ENCODE assay signal across 8 cellular contexts in the genomic region with DNA sequence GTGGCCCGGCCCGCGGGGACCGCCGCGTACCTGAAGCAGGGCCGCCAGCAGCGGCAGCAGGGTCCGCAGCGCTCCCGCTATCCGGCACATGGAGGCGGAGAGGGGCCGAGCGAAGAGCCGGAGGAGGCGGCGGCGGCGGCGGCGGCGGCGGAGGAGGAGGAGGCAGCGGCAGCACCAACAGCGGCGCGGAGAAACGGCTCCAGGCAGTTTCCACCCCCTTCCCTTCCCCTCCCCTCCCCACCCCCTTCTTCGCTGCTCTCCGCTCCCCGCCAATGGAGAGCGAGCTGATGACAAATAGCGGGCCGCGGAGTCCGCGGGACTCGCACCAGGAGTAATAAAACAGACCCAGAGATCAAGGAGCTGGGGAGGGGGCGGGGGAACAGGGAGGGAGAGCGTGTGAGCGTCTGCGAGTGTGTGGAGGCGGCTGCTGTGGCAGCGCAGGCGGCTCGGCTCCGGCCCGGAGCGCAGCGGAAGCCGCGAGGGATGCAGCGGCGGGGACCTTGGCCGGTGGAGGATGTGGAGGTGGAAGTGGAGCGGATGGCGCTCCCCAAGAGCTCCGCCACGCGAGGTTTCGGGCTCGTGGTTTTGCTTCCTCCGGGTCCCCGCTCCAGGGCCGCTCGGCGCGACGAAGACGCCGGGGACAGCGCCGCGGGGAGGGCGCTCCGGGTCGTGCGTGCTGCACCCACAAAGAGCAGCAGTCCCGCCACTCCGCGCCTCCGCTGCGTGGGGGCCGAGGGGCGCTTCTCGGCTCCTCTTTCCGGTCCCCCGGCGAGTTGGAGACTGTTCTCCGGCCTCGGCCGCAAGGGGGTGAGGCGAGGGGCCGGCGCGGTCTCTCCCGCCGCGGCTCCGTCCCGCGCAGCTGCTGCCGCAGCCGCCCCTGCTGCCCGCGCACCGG. TPM values are rescaled to one million over a fixed set of nuclear protein-coding genes. Genes with fewer than 3 reads are reported as not detected.
DNase-seq lines count a peak whose midpoint lies in the region; ATAC-seq and TF ChIP-seq lines count a peak whose summit lies in the region.

TSS of gene CDH2 (minus strand) at position 198 of the 895 bp plus-strand sequence. CDS start at position 90, 108 bp downstream.

- H4K91ac ChIP-seq in neuronal stem cell (ENCODE audit: low read depth, low read length, poor library complexity), result peak within 1 kb of the TSS; percentile 38

- no peak; the same call in 1 of the 2 replicates for TF ChIP-seq CTCF in AG09319 (IDR thresholded peaks at IDR 0.05; ENCODE audit: low read depth, low read length)
- TF ChIP-seq CTCF in GM20000 (IDR thresholded peaks at IDR 0.05; ENCODE audit: extremely low read depth, missing control alignments), result no peak

- peak within 1 kb of the TSS; percentile 100 for H2BK5ac ChIP-seq in neuronal stem cell (ENCODE audit: low read length)

- no CpG with 5 or more reads among the region's 108 CpGs for whole genome bisulfite sequencing in neuronal stem cell (ENCODE audit: extremely low coverage in 2 of 2, insufficient read length in 2 of 2, insufficient replicate concordance in 1 of 2), 2 donors

- H3K18ac ChIP-seq in neuronal stem cell (ENCODE audit: low read length), result peak within 1 kb of the TSS; percentile 100

- H3K9me3 ChIP-seq in neuronal stem cell (replicated peaks in 1 of 2; ENCODE audit: control insufficient read depth in 2 of 2, insufficient read depth in 1 of 2, low read depth in 1 of 2, low read length in 2 of 2), result no peaks in the 10 kb centered on the region

- H3K27ac ChIP-seq in neuronal stem cell (replicated peaks; ENCODE audit: low read length), result peak within 1 kb of the TSS; percentile 99

- H3K4me1 ChIP-seq in neuronal stem cell (ENCODE audit: control insufficient read depth in 2 of 2, insufficient read depth in 1 of 2, low read depth in 1 of 2, low read length in 2 of 2), result peaks cover 1 to 15% of the 10 kb centered on the region in 2 donors

- H3K4me3 ChIP-seq in neuronal stem cell (ENCODE audit: low read length in 2 of 2), result peak within 1 kb of the TSS; percentile 62 to 95

- H3K4ac ChIP-seq in neuronal stem cell (ENCODE audit: low read length), result peak within 1 kb of the TSS; percentile 99

- peak within 1 kb of the TSS; percentile 92 for H2AFZ ChIP-seq in neuronal stem cell (ENCODE audit: low read length)

- H4K8ac ChIP-seq in neuronal stem cell (ENCODE audit: low read depth, low read length), result no peak within 1 kb of the TSS

- peak within 1 kb of the TSS; percentile 99 for H2AK5ac ChIP-seq in neuronal stem cell (ENCODE audit: low read depth, low read length)

- peak within 1 kb of the TSS; percentile 83 for H3K4me2 ChIP-seq in neuronal stem cell (ENCODE audit: insufficient read depth, low read length, poor library complexity, severe bottlenecking)

- DNase-seq in AG09319 (ENCODE audit: extremely low read depth, low read depth) (peak; percentile 56), GM20000 (ENCODE audit: low spot score) (peak; percentile 68), NCI-H2171 (lab: John Stamatoyannopoulos, UW) (peak; percentile 85), activated gamma-delta T cell treated with Interleukin-2 at 50 U/mL for 16 hours (peak; percentile 8), glomerular endothelial cell (ENCODE audit: extremely low read depth, low read depth, low spot score) (no peak), neuronal stem cell (ENCODE audit: low spot score) (peak; percentile 91), T-helper 9 cell (no peak)

- peak within 1 kb of the TSS; percentile 97 for H3K23ac ChIP-seq in neuronal stem cell (ENCODE audit: low read depth, low read length, poor library complexity)

- H3K36me3 ChIP-seq in neuronal stem cell (replicated peaks in 1 of 2; ENCODE audit: control insufficient read depth in 2 of 2, insufficient read depth in 2 of 2, low read length in 2 of 2), result peaks cover 0 to 7% of the 10 kb centered on the region in 2 donors

- peak within 1 kb of the TSS; percentile 78 for H2BK15ac ChIP-seq in neuronal stem cell (ENCODE audit: low read length)

- peaks cover 3% of the 10 kb centered on the region for H3K79me1 ChIP-seq in neuronal stem cell (ENCODE audit: low read depth, low read length)

- peak within 1 kb of the TSS; percentile 100 for H2BK120ac ChIP-seq in neuronal stem cell (ENCODE audit: low read depth, low read length)

- no peak for ATAC-seq in HG02840 (IDR thresholded peaks at IDR 0.05; ENCODE audit: low FRiP score, unreplicated experiment)

- peak within 1 kb of the TSS; percentile 99 for H3K9ac ChIP-seq in neuronal stem cell (ENCODE audit: low read depth, low read length, poor library complexity)

- H3K27me3 ChIP-seq in neuronal stem cell (ENCODE audit: control insufficient read depth in 3 of 3, insufficient read depth in 3 of 3, low read depth in 1 of 3, low read length in 3 of 3), result no peaks in the 10 kb centered on the region

- peak within 1 kb of the TSS; percentile 41 for H2BK12ac ChIP-seq in neuronal stem cell (ENCODE audit: low read length)

- peak within 1 kb of the TSS; percentile 25 for H3K14ac ChIP-seq in neuronal stem cell (ENCODE audit: low read length)

RNA-seq across cellular contexts. Expression of gene CDH2, which starts in this region (rescaled TPM):
- total RNA-seq in glomerular endothelial cell, result 47.9 and 104 TPM in 2 replicates
- 169 TPM for polyA plus RNA-seq in neuronal stem cell (2013, experiment 1 of 2)
- 173 TPM for polyA plus RNA-seq in neuronal stem cell (2013, experiment 2 of 2)

Comparison
In these comparisons a context has a peak if more than half of its experiments do, and no peak if none do; other contexts are left out.
1. DNase-seq: peak in AG09319 (single experiment), GM20000 (single experiment), NCI-H2171 (single experiment), activated gamma-delta T cell treated with Interleukin-2 at 50 U/mL for 16 hours (single experiment) and neuronal stem cell (single experiment); none in glomerular endothelial cell (single experiment) and T-helper 9 cell (single experiment).